Comparison of ENCODE assay signal across 7 cellular contexts in the genomic region with DNA sequence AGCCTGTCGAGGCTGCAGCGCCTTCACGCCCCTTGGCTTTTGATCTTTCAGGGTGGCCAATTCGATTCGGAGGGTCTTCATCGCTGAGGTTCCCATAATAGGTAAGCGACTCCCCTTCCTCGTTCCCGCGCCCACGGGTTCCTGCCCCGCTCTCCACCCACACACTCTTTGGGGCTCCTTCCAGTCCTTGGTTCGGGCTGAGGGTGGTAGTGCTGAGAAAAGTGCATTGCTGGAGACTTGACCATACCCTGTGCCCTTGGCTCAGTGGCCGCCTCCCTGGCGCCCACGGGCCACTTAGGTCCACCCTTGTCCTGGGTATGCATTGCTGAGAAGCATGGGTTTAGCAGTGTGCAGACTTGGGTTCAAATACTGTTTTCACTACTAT. TPM values are rescaled to one million over a fixed set of nuclear protein-coding genes. Genes with fewer than 3 reads are reported as not detected.
A peak's percentile ranks its signal among the peaks of the same experiment; 100 is the strongest.
DNase-seq lines count a peak whose midpoint lies in the region; ATAC-seq and TF ChIP-seq lines count a peak whose summit lies in the region.

No MANE protein-coding gene starts in this region.

- peaks cover 8% of the 10 kb centered on the region for H4K20me1 ChIP-seq in GM23338 (replicated peaks; ENCODE audit: insufficient read depth)

- H3K4me3 ChIP-seq in GM23338 = peak overlapping the region; percentile 98
- peak overlapping the region; percentile 79 for H3K4me3 ChIP-seq in SK-N-MC
- H3K4me3 ChIP-seq in fibroblast of mammary gland (ENCODE audit: control insufficient read depth, low read depth, low read length) = peak overlapping the region; percentile 91
- H3K4me3 ChIP-seq in trophoblast cell (ENCODE audit: low read depth, low read length) = peak overlapping the region; percentile 92

- H3K27ac Mint-ChIP-seq in GM23338 = peak overlapping the region; percentile 94

- peak overlapping the region; percentile 98 for H2AK5ac ChIP-seq in trophoblast cell (ENCODE audit: low read length)

- H3K9me3 Mint-ChIP-seq in GM23338 = no peaks in the 10 kb centered on the region

- H4K8ac ChIP-seq in trophoblast cell (ENCODE audit: low read depth, low read length) = peak overlapping the region; percentile 93

- TF ChIP-seq CTCF in GM23338 (conservative IDR thresholded peaks at IDR 0.05; ENCODE audit: low read depth in 2 of 2) = no peak
- no peak for TF ChIP-seq CTCF in fibroblast of mammary gland (conservative IDR thresholded peaks at IDR 0.05; ENCODE audit: control insufficient read depth, insufficient read depth, low read depth, low read length)

- peak overlapping the region; percentile 78 for H2BK12ac ChIP-seq in trophoblast cell (ENCODE audit: low read length)

- no CpG with 5 or more reads among the region's 16 CpGs for WGBS in trophoblast cell (ENCODE audit: extremely low coverage, insufficient coverage, insufficient read length)

- H3K27ac ChIP-seq in GM23338 (ENCODE audit: low read depth) = no peak overlapping the region
- H3K27ac ChIP-seq in SK-N-MC = no peak overlapping the region
- peak overlapping the region; percentile 12 for H3K27ac ChIP-seq in trophoblast cell (ENCODE audit: low read depth, low read length)

- peaks cover 45% of the 10 kb centered on the region for H3K36me3 Mint-ChIP-seq in GM23338 (ENCODE audit: low read depth)

- peak overlapping the region; percentile 79 for H2BK120ac ChIP-seq in trophoblast cell (ENCODE audit: insufficient read depth, low read length, poor library complexity)

- H4K12ac ChIP-seq in trophoblast cell (ENCODE audit: low read depth, low read length) = peak overlapping the region; percentile 52

- peaks cover 33% of the 10 kb centered on the region for H3K79me2 ChIP-seq in GM23338 (replicated peaks; ENCODE audit: insufficient read depth)
- H3K79me2 ChIP-seq in trophoblast cell (ENCODE audit: control insufficient read depth, insufficient read depth, low read length, poor library complexity) = peaks cover 11% of the 10 kb centered on the region

- H2AFZ ChIP-seq in GM23338 (0 out of 2 replicates have a peak overlapping the region, but pooled peaks have one; percentile 63), trophoblast cell (ENCODE audit: insufficient read depth, low read length, poor library complexity) (peak overlapping the region; percentile 53)

- peak overlapping the region; percentile 80 for H3K9ac ChIP-seq in SK-N-MC (ENCODE audit: insufficient read length)
- H3K9ac ChIP-seq in trophoblast cell (ENCODE audit: low read length) = peak overlapping the region; percentile 65

- H3K36me3 ChIP-seq in GM23338 (ENCODE audit: insufficient read depth) (peaks cover 35% of the 10 kb centered on the region), SK-N-MC (ENCODE audit: insufficient read depth, low read length) (peaks cover 24% of the 10 kb centered on the region), trophoblast cell (ENCODE audit: control insufficient read depth in 1 of 2, insufficient read depth in 2 of 2, low read length in 2 of 2) (peaks cover 31 to 55% of the 10 kb centered on the region in 2 experiments)

- peak overlapping the region; percentile 96 for H3K4me2 ChIP-seq in GM23338
- peak overlapping the region; percentile 65 for H3K4me2 ChIP-seq in trophoblast cell (ENCODE audit: low read length)

- no peaks in the 10 kb centered on the region for H3K9me2 ChIP-seq in GM23338 (ENCODE audit: insufficient read depth)

- ATAC-seq in GM23338 (peak; percentile 61), GM21619 (IDR thresholded peaks at IDR 0.05; ENCODE audit: unreplicated experiment) (no peak)

- H3K79me1 ChIP-seq in trophoblast cell (ENCODE audit: low read length) = peaks cover 5% of the 10 kb centered on the region

- H3K27me3 Mint-ChIP-seq in GM23338 (ENCODE audit: insufficient read depth, low read depth, poor library complexity) = peaks cover 3% of the 10 kb centered on the region

- peak overlapping the region; percentile 98 for H3K4me3 Mint-ChIP-seq in GM23338

- H3K4me1 ChIP-seq in GM23338 (ENCODE audit: insufficient read depth) (peaks cover 9% of the 10 kb centered on the region; the same call in 1 of the 2 replicates), trophoblast cell (ENCODE audit: control insufficient read depth in 1 of 2, insufficient read depth in 2 of 2, low read length in 2 of 2) (peaks cover 6 to 9% of the 10 kb centered on the region in 2 experiments)

- no peak overlapping the region for H3K23ac ChIP-seq in trophoblast cell (ENCODE audit: low read length)

- peak overlapping the region; percentile 99 for H3K4ac ChIP-seq in trophoblast cell (ENCODE audit: low read depth, low read length)

- H3K9me3 ChIP-seq in SK-N-MC (ENCODE audit: low read depth, low read length) = no peaks in the 10 kb centered on the region
- no peaks in the 10 kb centered on the region for H3K9me3 ChIP-seq in trophoblast cell (ENCODE audit: insufficient read depth, low read depth, low read length)

- no peaks in the 10 kb centered on the region; the same call in 1 of the 2 replicates for H3F3A ChIP-seq in GM23338 (replicated peaks; ENCODE audit: low read depth)

- H3K27me3 ChIP-seq in GM23338 (ENCODE audit: insufficient read depth) = no peaks in the 10 kb centered on the region
- no peaks in the 10 kb centered on the region for H3K27me3 ChIP-seq in trophoblast cell (ENCODE audit: insufficient read depth, low read length)

- peaks cover 8% of the 10 kb centered on the region; the same call in 2 of the 3 replicates for H3K4me1 Mint-ChIP-seq in GM23338

- H3K14ac ChIP-seq in trophoblast cell (ENCODE audit: low read length) = peak overlapping the region; percentile 45

- DNase-seq in GM23338 (ENCODE audit: low spot score) (no peak), SK-N-MC (ENCODE audit: low read depth, low spot score) (no peak), fibroblast of mammary gland (ENCODE audit: low read depth) (no peak), trophoblast cell (peak in 1 of 2 donors; percentile 13), NCI-H526 (lab: John Stamatoyannopoulos, UW) (no peak), EL (no peak)

- H3K18ac ChIP-seq in trophoblast cell (ENCODE audit: low read length) = peak overlapping the region; percentile 90

- peak overlapping the region; percentile 85 for H2BK5ac ChIP-seq in trophoblast cell (ENCODE audit: low read depth, low read length, poor library complexity)

- H4K91ac ChIP-seq in trophoblast cell (ENCODE audit: low read depth, low read length) = peak overlapping the region; percentile 82

TF ChIP-seq in GM23338, 12 proteins besides CTCF, POLR2A, EP300 and RAD21 (continues in another document):
- no peak for TF ChIP-seq ETS1 (IDR thresholded peaks at IDR 0.05)
- no peak for TF ChIP-seq ZNF331 (CRISPR knock-in tag; IDR thresholded peaks at IDR 0.05; ENCODE audit: low read depth)
- TF ChIP-seq EZH2phosphoT487 (IDR thresholded peaks at IDR 0.05; ENCODE audit: unreplicated experiment) = no peak
- TF ChIP-seq CREB1 (CRISPR knock-in tag; IDR thresholded peaks at IDR 0.05; ENCODE audit: low read depth) = no peak
- TF ChIP-seq POLR2AphosphoS5 (IDR thresholded peaks at IDR 0.05; ENCODE audit: low read depth) = no peak
- no peak for TF ChIP-seq EZH2 (IDR thresholded peaks at IDR 0.05; ENCODE audit: low read depth, unreplicated experiment)

RNA-seq across cellular contexts. Expression of gene POLR2C, which starts 0.5 kb away (rescaled TPM):
- 107 and 123 TPM in 2 replicates for total RNA-seq in GM23338 (2014; rRNA removed; shearing (Covaris generic))
- 36.4 and 37.6 TPM in 2 replicates for polyA plus RNA-seq in GM23338 (2016; fragmentation: Nextera tagmentation; extraction: Ambion mirVana)
- polyA plus RNA-seq in trophoblast cell (2013) = 49.8 and 50.6 TPM in 2 replicates

RNA-seq across cellular contexts. Expression of gene COQ9, which starts 15.7 kb away (rescaled TPM):
- 24.7 and 36.3 TPM in 2 replicates for total RNA-seq in GM23338 (2014; rRNA removed; shearing (Covaris generic))
- 26.6 and 28.6 TPM in 2 replicates for polyA plus RNA-seq in GM23338 (2016; fragmentation: Nextera tagmentation; extraction: Ambion mirVana)
- 21.2 and 21.9 TPM in 2 replicates for polyA plus RNA-seq in trophoblast cell (2013)

RNA-seq across cellular contexts. Expression of gene CIAPIN1, which starts 15.8 kb away (rescaled TPM):
- 70.3 and 75.4 TPM in 2 replicates for total RNA-seq in GM23338 (2014; rRNA removed; shearing (Covaris generic))
- 36.5 and 40.0 TPM in 2 replicates for polyA plus RNA-seq in GM23338 (2016; fragmentation: Nextera tagmentation; extraction: Ambion mirVana)
- 36.7 and 38.3 TPM in 2 replicates for polyA plus RNA-seq in trophoblast cell (2013)

RNA-seq across cellular contexts. Expression of gene DOK4, which starts 23.3 kb away (rescaled TPM):
- 26.6 and 29.1 TPM in 2 replicates for total RNA-seq in GM23338 (2014; rRNA removed; shearing (Covaris generic))
- polyA plus RNA-seq in GM23338 (2016; fragmentation: Nextera tagmentation; extraction: Ambion mirVana) = 11.4 and 12.9 TPM in 2 replicates
- 407 and 429 TPM in 2 replicates for polyA plus RNA-seq in trophoblast cell (2013)

RNA-seq across cellular contexts. Expression of gene CCL17, which starts 58.4 kb away (rescaled TPM):
- total RNA-seq in GM23338 (2014; rRNA removed; shearing (Covaris generic)) = not detected in 2 replicates
- not detected in 2 replicates for polyA plus RNA-seq in GM23338 (2016; fragmentation: Nextera tagmentation; extraction: Ambion mirVana)
- not detected in 2 replicates for polyA plus RNA-seq in trophoblast cell (2013)
